In genomic region chr2:235216901-235217300, GRCh38 we compare ENCODE assay signal across 24 cellular contexts.
DNase-seq lines count a peak whose midpoint lies in the region; ATAC-seq, FAIRE-seq and TF ChIP-seq lines count a peak whose summit lies in the region.
"Had no signal": no experiment of that assay in that cellular context is flagged by ENCODE, and none has a peak within 500 bp of the region (broad histone marks: within the 10 kb centered on the region; RNA-seq: fewer than 3 reads in every experiment).

No MANE protein-coding gene starts in this region.

- no peak overlapping the region for H4K5ac ChIP-seq in H1 (ENCODE audit: insufficient read length, low read depth, low read length)

- H4K8ac ChIP-seq in H1 (ENCODE audit: extremely low read depth, insufficient read depth, low read length), result no peak overlapping the region

- no peak overlapping the region for H4K91ac ChIP-seq in H1 (replicated peaks; ENCODE audit: insufficient read length, low read length)

- H3K56ac ChIP-seq in H1 (replicated peaks; ENCODE audit: insufficient read length, low read depth, low read length), result no peak overlapping the region

- no peak for TF ChIP-seq CTCF in H1 (IDR thresholded peaks at IDR 0.05; ENCODE audit: control extremely low read depth in 1 of 3, insufficient read depth in 1 of 3, low read depth in 1 of 3, low read length in 3 of 3)
- TF ChIP-seq CTCF in GM10266 (IDR thresholded peaks at IDR 0.05; ENCODE audit: control insufficient read depth, insufficient read depth, low read depth, missing control alignments), result no peak
- no peak for TF ChIP-seq CTCF in natural killer cell (IDR thresholded peaks at IDR 0.05)

- no peaks in the 10 kb centered on the region for H3K79me2 ChIP-seq in H1 (ENCODE audit: control insufficient read depth in 1 of 2, insufficient read depth in 2 of 2, low read length in 2 of 2)

- no peak overlapping the region for H3K14ac ChIP-seq in H1 (ENCODE audit: insufficient read length)

- no peaks in the 10 kb centered on the region for H3K36me3 Mint-ChIP-seq in natural killer cell
- H3K36me3 Mint-ChIP-seq: activated naive CD8-positive, alpha-beta T cell treated with anti-CD3 and anti-CD28 coated beads, Interleukin-2, amount 10 ng/mL, durations not matched to agents 7 days and 5 days; CD4-positive, CD25-positive, alpha-beta regulatory T cell had no signal

- 89% methylated on average over 3 of the region's 3 CpGs; no CpG with 5 or more reads in 1 of the 2 experiments for WGBS in H1 (ENCODE audit: extremely low coverage in 1 of 2, insufficient coverage in 1 of 2, insufficient read length in 1 of 2, insufficient replicate concordance in 2 of 2, low coverage in 1 of 2, low lambda C conversion rate in 2 of 2, missing lambda C conversion rate in 1 of 2), 2 experiments

- no peak overlapping the region for H3K4me2 ChIP-seq in H1 (ENCODE audit: insufficient read depth in 1 of 2, low read depth in 2 of 2, low read length in 2 of 2)

- no peak overlapping the region for H2AK5ac ChIP-seq in H1 (ENCODE audit: low read depth, low read length)

- no peak overlapping the region for H3K4ac ChIP-seq in H1 (replicated peaks; ENCODE audit: insufficient read length, low read depth, low read length)

- POLR2A ChIA-PET in H1 (lab: Charles Lee; ENCODE audit: partially characterized antibody), result no interaction called here

- H3K79me1 ChIP-seq in H1 (ENCODE audit: low read depth, low read length), result no peaks in the 10 kb centered on the region

- H3K23ac ChIP-seq in H1 (ENCODE audit: insufficient read length), result no peak overlapping the region

- H3K4me3 Mint-ChIP-seq in natural killer cell, result no peak overlapping the region
- H3K4me3 Mint-ChIP-seq: activated naive CD8-positive, alpha-beta T cell treated with anti-CD3 and anti-CD28 coated beads, Interleukin-2, amount 10 ng/mL, durations not matched to agents 7 days and 5 days; CD4-positive, CD25-positive, alpha-beta regulatory T cell; HFFc6; T-helper 17 cell had no signal

- no peaks in the 10 kb centered on the region for H3K23me2 ChIP-seq in H1 (ENCODE audit: low read depth, low read length)

- DNase-seq in EL, result peak; percentile 69
- peak; percentile 55 for DNase-seq in NCI-H460 (ENCODE audit: extremely low read depth, low read depth)
- DNase-seq in H1 (ENCODE audit: low read depth in 1 of 2, low spot score in 2 of 2), result no peak
- peak; percentile 18 for DNase-seq in renal cortical epithelial cell (ENCODE audit: low read depth)
- no peak for DNase-seq in GM10266 (ENCODE audit: extremely low spot score)
- DNase-seq in natural killer cell, result no peak
- DNase-seq: activated naive CD8-positive, alpha-beta T cell treated with anti-CD3 and anti-CD28 coated beads, Interleukin-2, amount 10 ng/mL, durations not matched to agents 7 days and 5 days; CD4-positive, CD25-positive, alpha-beta regulatory T cell; DMS 273 treated with DMSO at 0.1 percent for 48 hours; GDM1; HFFc6; Kasumi-1; mucosa of descending colon; NCI-H1092 treated with DMSO at 0.1 percent for 48 hours; NCI-H2029 treated with DMSO at 0.1 percent for 48 hours; NCI-H510A; NK-92 treated with Interleukin-12 subunit alpha and Interleukin-12 subunit beta, amount 100 ng/mL, for 24 hours; posterior cingulate gyrus; T-helper 17 cell; upper lobe of right lung; WERI-Rb-1 had no signal

- FAIRE-seq in H1 (lab: Jason Lieb, UNC), result no peak
- FAIRE-seq: GM19239 had no signal

- CTCF ChIA-PET in H1 (lab: Charles Lee; ENCODE audit: partially characterized antibody), result interaction anchor here (0.7 to 1.7 kb wide), 2 partner anchors 10 kb away, joined by 4 to 5 read pairs; no protein-coding TSS in a partner anchor

- H4K20me1 ChIP-seq in H1 (replicated peaks in 1 of 2; ENCODE audit: control insufficient read depth in 1 of 2, insufficient read depth in 2 of 2, low read length in 2 of 2), result no peaks in the 10 kb centered on the region

- peaks cover 0 to 7% (median 2%) of the 10 kb centered on the region in 4 experiments; a peak in 2 of 7 replicates for H3K4me1 ChIP-seq in H1 (replicated peaks in 1 of 4; ENCODE audit: control insufficient read depth in 3 of 4, insufficient read depth in 4 of 4, low read length in 3 of 4)
- H3K4me1 ChIP-seq: upper lobe of right lung had no signal

- H2BK5ac ChIP-seq in H1 (ENCODE audit: low read depth, low read length), result no peak overlapping the region

- H3K9me3 Mint-ChIP-seq in natural killer cell, result no peaks in the 10 kb centered on the region
- H3K9me3 Mint-ChIP-seq: activated naive CD8-positive, alpha-beta T cell treated with anti-CD3 and anti-CD28 coated beads, Interleukin-2, amount 10 ng/mL, durations not matched to agents 7 days and 5 days; HFFc6 had no signal

- no peak for TF ChIP-seq EP300 in H1 (IDR thresholded peaks at IDR 0.05; ENCODE audit: borderline replicate concordance in 1 of 2, low read depth in 2 of 2, low read length in 2 of 2)

- no peak overlapping the region for H3K4me3 ChIP-seq in H1 (ENCODE audit: extremely low read depth in 1 of 4, insufficient read depth in 2 of 4, low read depth in 3 of 4, low read length in 4 of 4)
- H3K4me3 ChIP-seq: coronary artery, mucosa of descending colon, upper lobe of right lung had no signal

- H3K18ac ChIP-seq in H1 (ENCODE audit: extremely low read depth, low read length), result no peak overlapping the region

- H2BK120ac ChIP-seq in H1 (replicated peaks; ENCODE audit: low read depth, low read length), result no peak overlapping the region

- TF ChIP-seq POLR2A in H1 (IDR thresholded peaks at IDR 0.05; ENCODE audit: control extremely low read depth in 1 of 2, low read depth in 2 of 2, low read length in 2 of 2), result no peak

- H2AFZ ChIP-seq in H1 (ENCODE audit: low read length), result peak overlapping the region; percentile 38; the same call in 1 of the 2 replicates

- no peaks in the 10 kb centered on the region for H3K4me1 Mint-ChIP-seq in natural killer cell
- H3K4me1 Mint-ChIP-seq: activated naive CD8-positive, alpha-beta T cell treated with anti-CD3 and anti-CD28 coated beads, Interleukin-2, amount 10 ng/mL, durations not matched to agents 7 days and 5 days; T-helper 17 cell had no signal

- H3K27ac ChIP-seq in H1 (ENCODE audit: low read depth, low read length), result no peak overlapping the region
- H3K27ac ChIP-seq: coronary artery, upper lobe of right lung, WERI-Rb-1 had no signal

- H2BK15ac ChIP-seq in H1 (ENCODE audit: low read length), result no peak overlapping the region

- no peak overlapping the region for H3K27ac Mint-ChIP-seq in natural killer cell
- H3K27ac Mint-ChIP-seq: activated naive CD8-positive, alpha-beta T cell treated with anti-CD3 and anti-CD28 coated beads, Interleukin-2, amount 10 ng/mL, durations not matched to agents 7 days and 5 days; CD4-positive, CD25-positive, alpha-beta regulatory T cell; HFFc6; T-helper 17 cell had no signal

- no peaks in the 10 kb centered on the region for H3K27me3 ChIP-seq in H1 (replicated peaks in 1 of 4; ENCODE audit: control insufficient read depth in 3 of 4, extremely low read depth in 1 of 4, insufficient read depth in 3 of 4, low read length in 3 of 4)
- H3K27me3 ChIP-seq: upper lobe of right lung had no signal

- intact Hi-C loops in natural killer cell (cut with micrococcal nuclease), result no loop called here

- no peak overlapping the region for H2BK20ac ChIP-seq in H1 (ENCODE audit: low read length)

- peaks cover 21 to 57% of the 10 kb centered on the region in 2 donors for H3K27me3 Mint-ChIP-seq in natural killer cell (ENCODE audit: low read depth in 2 of 2)

- TF ChIP-seq RAD21 in H1 (IDR thresholded peaks at IDR 0.05 in 1 of 2, conservative IDR thresholded peaks at IDR 0.05 in 1 of 2; ENCODE audit: low read depth in 2 of 2, low read length in 2 of 2), result no peak

- ATAC-seq in HG02973 (IDR thresholded peaks at IDR 0.05; ENCODE audit: unreplicated experiment), result no peak
- no peak for ATAC-seq in natural killer cell
- ATAC-seq: mucosa of descending colon, T-helper 17 cell, upper lobe of right lung had no signal

- H3K9ac ChIP-seq in H1 (replicated peaks in 1 of 4; ENCODE audit: extremely low read depth in 1 of 4, low read depth in 3 of 4, low read length in 3 of 4), result no peak overlapping the region

- H2BK12ac ChIP-seq in H1 (ENCODE audit: low read depth, low read length), result no peak overlapping the region

- no peaks in the 10 kb centered on the region for H3K9me3 ChIP-seq in H1 (ENCODE audit: insufficient read depth in 2 of 2, low read depth in 1 of 2, low read length in 1 of 2)
- H3K9me3 ChIP-seq: mucosa of descending colon, upper lobe of right lung had no signal

- no peaks in the 10 kb centered on the region for H3K36me3 ChIP-seq in H1 (ENCODE audit: control insufficient read depth in 2 of 4, insufficient read depth in 4 of 4, low read length in 3 of 4)
- H3K36me3 ChIP-seq: upper lobe of right lung, WERI-Rb-1 had no signal

TF ChIP-seq in H1, 55 proteins besides CTCF, POLR2A, EP300 and RAD21:
- TF ChIP-seq EGR1 (IDR thresholded peaks at IDR 0.05; ENCODE audit: borderline replicate concordance, low read depth, low read length) (no peak), FOSL1 (IDR thresholded peaks at IDR 0.05; ENCODE audit: insufficient read depth, low read depth, low read length) (no peak), CBX5 (IDR thresholded peaks at IDR 0.05; ENCODE audit: low read depth, low read length) (no peak), NANOG (IDR thresholded peaks at IDR 0.05; ENCODE audit: insufficient read depth, low read depth, low read length, poor library complexity, severe bottlenecking) (no peak), CBX8 (IDR thresholded peaks at IDR 0.05; ENCODE audit: borderline replicate concordance, low read depth, low read length) (no peak), SP4 (IDR thresholded peaks at IDR 0.05; ENCODE audit: low read length) (no peak), NRF1 (IDR thresholded peaks at IDR 0.05; ENCODE audit: low read depth, low read length) (no peak), GABPA (IDR thresholded peaks at IDR 0.05; ENCODE audit: borderline replicate concordance, insufficient read depth, low read length) (no peak), CEBPB (IDR thresholded peaks at IDR 0.05; ENCODE audit: low read depth, low read length) (no peak), TEAD4 (IDR thresholded peaks at IDR 0.05; ENCODE audit: low read depth, low read length) (no peak)
TF ChIP-seq in H1: peak in this region for 0.

Comparison
In these comparisons a context has a peak if more than half of its experiments do, and no peak if none do; other contexts are left out.
1. DNase-seq: peak in EL (single experiment), NCI-H460 (single experiment) and renal cortical epithelial cell (single experiment); none in H1 (0 of 2), GM10266 (single experiment) and natural killer cell (single experiment).